Comparison of ENCODE assay signal across 15 cellular contexts in the genomic region with DNA sequence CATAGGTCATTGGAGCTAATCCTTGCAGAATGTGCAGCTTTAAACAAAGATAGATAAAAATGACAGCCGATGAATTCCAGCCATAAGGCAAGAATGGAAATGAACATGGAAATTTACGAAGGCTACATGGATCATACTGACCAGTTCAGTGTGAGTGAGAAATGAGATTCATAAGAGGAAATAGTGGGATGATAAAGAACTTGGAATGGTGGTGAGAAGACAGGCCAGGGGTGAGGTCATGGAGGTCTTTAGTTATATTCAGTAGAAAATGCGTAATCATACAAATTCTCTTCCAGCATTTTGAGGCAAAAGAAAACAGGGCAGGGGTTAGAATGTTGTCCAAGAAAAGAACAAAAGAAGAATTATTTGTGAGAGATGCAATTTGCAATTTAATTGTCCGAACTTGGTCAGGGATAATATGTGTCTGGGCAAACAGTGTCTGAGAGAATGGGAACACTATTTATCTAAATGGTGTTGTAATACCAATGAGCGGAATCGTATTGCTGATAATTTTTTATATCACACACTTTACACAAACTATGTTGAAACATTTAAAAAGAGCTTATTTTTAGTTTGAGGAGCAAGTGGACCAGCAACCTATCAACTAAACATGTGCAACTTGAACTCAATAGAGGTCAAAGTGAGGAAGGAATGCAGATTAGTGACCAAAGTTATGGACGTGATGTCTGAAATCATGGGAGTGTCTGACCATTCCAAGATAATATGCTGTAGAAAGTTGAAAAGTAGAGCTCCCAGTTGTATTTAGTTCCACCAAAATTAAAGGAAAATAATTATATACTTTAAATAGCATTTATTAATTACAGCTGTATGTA.
DNase-seq lines count a peak whose midpoint lies in the region; ATAC-seq, FAIRE-seq and TF ChIP-seq lines count a peak whose summit lies in the region.
"Had no signal": no experiment of that assay in that cellular context is flagged by ENCODE, and none has a peak within 500 bp of the region (broad histone marks: within the 10 kb centered on the region; RNA-seq: fewer than 3 reads in every experiment).

No MANE protein-coding gene starts in this region.

- no TSS peak for BruUV-seq in K562 (replicated peaks; lab: Mats Ljungman, UMichigan)

- no peak for TF ChIP-seq CTCF in K562 (IDR thresholded peaks at IDR 0.05 in 2 of 3, conservative IDR thresholded peaks at IDR 0.05 in 1 of 3; ENCODE audit: insufficient read depth in 2 of 3, low read depth in 1 of 3, low read length in 3 of 3)
- TF ChIP-seq CTCF in transverse colon (IDR thresholded peaks at IDR 0.05): no peak

- no peak overlapping the region for H3K4me3 ChIP-seq in K562
- no peak overlapping the region for H3K4me3 ChIP-seq in transverse colon

- TF ChIP-seq RAD21 in K562 (CRISPR knock-in tag; conservative IDR thresholded peaks at IDR 0.05 in 1 of 2, IDR thresholded peaks at IDR 0.05 in 1 of 2): no peak

- DNase-seq in K562 (ENCODE audit: extremely low read depth in 1 of 4, low spot score in 3 of 4) (peak in 1 of 4 experiments; percentile 52), globus pallidus (ENCODE audit: low spot score) (peak; percentile 82), left lobe of liver (ENCODE audit: low spot score) (no peak), superior temporal gyrus (ENCODE audit: extremely low spot score) (peak; percentile 79), transverse colon (no peak), CD1c-positive myeloid dendritic cell (ENCODE audit: extremely low spot score) (no peak), NCI-H526 (lab: John Stamatoyannopoulos, UW) (no peak)
- DNase-seq: BE2C; CD8-positive, alpha-beta memory T cell; GF-D8; NCI-H1092; NCI-H446; NCI-H774 had no signal

- peak overlapping the region; percentile 73 for H3K4me2 ChIP-seq in K562 (ENCODE audit: insufficient read depth, low read length)
- H3K4me2 ChIP-seq: KMS-11 had no signal

- H2AFZ ChIP-seq in K562 (ENCODE audit: low read depth, low read length): peak overlapping the region; percentile 80

- POLR2A ChIA-PET in K562 (lab: Yijun Ruan, JAX): interaction anchor here (0.6 to 2.6 kb wide), 7 partner anchors 9 to 41 kb away, joined by 3 to 11 read pairs (median 4); no protein-coding TSS in a partner anchor

- H3K79me2 ChIP-seq in K562 (ENCODE audit: control insufficient read depth, insufficient read depth, low read length): peaks cover 15% of the 10 kb centered on the region; the same call in 2 of the 3 replicates

- CTCF ChIA-PET in K562 (lab: Yijun Ruan, JAX; ENCODE audit: low intra/inter-chr PET ratio): no interaction called here

- H3K9me3 ChIP-seq in K562 (replicated peaks; ENCODE audit: control insufficient read depth, insufficient read depth, low read depth, low read length) (no peaks in the 10 kb centered on the region), transverse colon (no peaks in the 10 kb centered on the region)
- H3K9me3 ChIP-seq: BE2C had no signal

- in situ Hi-C loops in K562 (cut with MboI) (no loop called here), transverse colon (cut with MboI; ENCODE audit: low pct_ligation_motif_present in 1 of 4, low pct_unique_long_range_greater_than_20kb in 1 of 4, low sequenced_read_pairs in 3 of 4) (no loop called here)

- TF ChIP-seq POLR2A in K562 (conservative IDR thresholded peaks at IDR 0.05) (no peak), transverse colon (IDR thresholded peaks at IDR 0.05) (no peak)

- peak; percentile 46 for FAIRE-seq in K562 (lab: Jason Lieb, UNC)
- FAIRE-seq: H1 had no signal

- H3K27ac ChIP-seq in K562 (ENCODE audit: extremely low read depth, low read depth, low read length) (peak overlapping the region; percentile 89), transverse colon (no peak overlapping the region)
- H3K27ac ChIP-seq: KMS-11 had no signal

- H3K36me3 ChIP-seq in K562 (ENCODE audit: control insufficient read depth, insufficient read depth, low read length) (no peaks in the 10 kb centered on the region; the same call in 2 of the 3 replicates), transverse colon (no peaks in the 10 kb centered on the region)
- H3K36me3 ChIP-seq: BE2C had no signal

- no peaks in the 10 kb centered on the region for H3K27me3 ChIP-seq in K562 (ENCODE audit: control insufficient read depth in 2 of 2, insufficient read depth in 2 of 2, low read length in 2 of 2)
- no peaks in the 10 kb centered on the region for H3K27me3 ChIP-seq in transverse colon
- H3K27me3 ChIP-seq: BE2C had no signal

- ATAC-seq in K562 (peak; percentile 32), left lobe of liver (peak; percentile 45)

- H3K9me1 ChIP-seq in K562 (ENCODE audit: control insufficient read depth, insufficient read depth, low read length): peaks cover 2% of the 10 kb centered on the region

- WGBS in K562 (ENCODE audit: insufficient coverage, low coverage, missing lambda C conversion rate): 7% methylated on average over 7 of the region's 7 CpGs
- WGBS in transverse colon (ENCODE audit: low coverage in 1 of 2), 2 donors: 67 to 79% methylated on average over 6 to 7 of the region's 7 CpGs

- H3K4me1 ChIP-seq in K562 (replicated peaks in 1 of 2; ENCODE audit: control insufficient read depth in 2 of 2, insufficient read depth in 2 of 2, low read length in 2 of 2): peaks cover 4 to 21% of the 10 kb centered on the region in 2 experiments; a peak in 3 of 5 replicates
- peaks cover 0 to 11% (median 0%) of the 10 kb centered on the region in 4 donors for H3K4me1 ChIP-seq in transverse colon
- H3K4me1 ChIP-seq: BE2C had no signal

- TF ChIP-seq EP300 in K562 (IDR thresholded peaks at IDR 0.05; ENCODE audit: low read length) (no peak), transverse colon (IDR thresholded peaks at IDR 0.05; ENCODE audit: low read depth) (no peak)

- H3K9ac ChIP-seq in K562 (ENCODE audit: insufficient read depth in 1 of 2, low read depth in 2 of 2, low read length in 2 of 2): peak overlapping the region in 1 of 2 experiments; percentile 42; a peak in 1 of 4 replicates
- H3K9ac ChIP-seq: KMS-11 had no signal

- intact Hi-C loops in K562 (cut with micrococcal nuclease): no loop called here
- intact Hi-C loops in transverse colon (cut with DNase I; ENCODE audit: low total_unique reads): no loop called here

- no peaks in the 10 kb centered on the region for H4K20me1 ChIP-seq in K562 (replicated peaks; ENCODE audit: control insufficient read depth, insufficient read depth, low read length)

TF ChIP-seq in K562, 482 proteins besides CTCF, POLR2A, EP300 and RAD21 (continues in another document):
- no peak for TF ChIP-seq NR2C2 (CRISPR knock-in tag; IDR thresholded peaks at IDR 0.05)
- 0 out of 2 replicates have a peak, but pooled peaks have one; percentile 21 for TF ChIP-seq NR2C2 (tag; IDR thresholded peaks at IDR 0.05)
- peak in 1 of 2 experiments; percentile 7; a peak in 1 of 4 replicates for TF ChIP-seq ARNT (IDR thresholded peaks at IDR 0.05)
- TF ChIP-seq PCBP2 (IDR thresholded peaks at IDR 0.05; ENCODE audit: low read depth, low read length, poor library complexity, severe bottlenecking): no peak
- TF ChIP-seq TAL1 (IDR thresholded peaks at IDR 0.05): peak; percentile 24; the same call in 1 of the 2 replicates
- TF ChIP-seq, protein P1, sequence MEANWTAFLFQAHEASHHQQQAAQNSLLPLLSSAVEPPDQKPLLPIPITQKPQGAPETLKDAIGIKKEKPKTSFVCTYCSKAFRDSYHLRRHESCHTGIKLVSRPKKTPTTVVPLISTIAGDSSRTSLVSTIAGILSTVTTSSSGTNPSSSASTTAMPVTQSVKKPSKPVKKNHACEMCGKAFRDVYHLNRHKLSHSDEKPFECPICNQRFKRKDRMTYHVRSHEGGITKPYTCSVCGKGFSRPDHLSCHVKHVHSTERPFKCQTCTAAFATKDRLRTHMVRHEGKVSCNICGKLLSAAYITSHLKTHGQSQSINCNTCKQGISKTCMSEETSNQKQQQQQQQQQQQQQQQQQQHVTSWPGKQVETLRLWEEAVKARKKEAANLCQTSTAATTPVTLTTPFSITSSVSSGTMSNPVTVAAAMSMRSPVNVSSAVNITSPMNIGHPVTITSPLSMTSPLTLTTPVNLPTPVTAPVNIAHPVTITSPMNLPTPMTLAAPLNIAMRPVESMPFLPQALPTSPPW (CRISPR knock-in tag; IDR thresholded peaks at IDR 0.05): peak; percentile 42; the same call in 1 of the 2 replicates
- peak; percentile 71 for TF ChIP-seq CEBPB (tag; IDR thresholded peaks at IDR 0.05)
- TF ChIP-seq HLTF (IDR thresholded peaks at IDR 0.05): no peak
- TF ChIP-seq TBL1XR1 (IDR thresholded peaks at IDR 0.05; ENCODE audit: low read length in 2 of 2): 0 out of 4 replicates have a peak, but pooled peaks of 1 of the 2 experiments have one; percentile 27
- no peak for TF ChIP-seq CEBPG (CRISPR knock-in tag; IDR thresholded peaks at IDR 0.05)
- TF ChIP-seq CEBPG (tag; conservative IDR thresholded peaks at IDR 0.05 in 1 of 2, IDR thresholded peaks at IDR 0.05 in 1 of 2): 0 out of 4 replicates have a peak, but pooled peaks of 1 of the 2 experiments have one; percentile 18
- TF ChIP-seq KDM1A (IDR thresholded peaks at IDR 0.05): peak in 1 of 2 experiments; percentile 5; a peak in 1 of 4 replicates
- TF ChIP-seq CBFA2T3 (IDR thresholded peaks at IDR 0.05): peak; percentile 49
- TF ChIP-seq RFX5 (IDR thresholded peaks at IDR 0.05; ENCODE audit: low read depth, low read length): no peak
- TF ChIP-seq NR2C1 (IDR thresholded peaks at IDR 0.05): peak; percentile 24; the same call in 1 of the 2 replicates
- TF ChIP-seq NR2C1 (tag; IDR thresholded peaks at IDR 0.05): no peak

Comparison
In these comparisons a context has a peak if more than half of its experiments do, and no peak if none do; other contexts are left out.
1. DNase-seq: peak in globus pallidus (single experiment) and superior temporal gyrus (single experiment); none in left lobe of liver (single experiment), transverse colon (single experiment), CD1c-positive myeloid dendritic cell (single experiment) and NCI-H526 (0 of 2).